ENCODE assay signal across 9 cellular contexts in genomic region chr18:62329676-62330454, GRCh38. TPM values are rescaled to one million over a fixed set of nuclear protein-coding genes. Genes with fewer than 3 reads are reported as not detected.
A peak's percentile ranks its signal among the peaks of the same experiment; 100 is the strongest.
DNase-seq lines count a peak whose midpoint lies in the region; ATAC-seq and TF ChIP-seq lines count a peak whose summit lies in the region.
"Had no signal": no experiment of that assay in that cellular context is flagged by ENCODE, and none has a peak within 500 bp of the region (broad histone marks: within the 10 kb centered on the region; RNA-seq: fewer than 3 reads in every experiment).

No MANE protein-coding gene starts in this region.

- H3K9me3 ChIP-seq in uterus: no peaks in the 10 kb centered on the region

- H3K4me3 Mint-ChIP-seq in HFFc6: peak overlapping the region; percentile 13; the same call in 1 of the 2 replicates
- no peak overlapping the region for H3K4me3 Mint-ChIP-seq in activated naive CD4-positive, alpha-beta T cell treated with anti-CD3 and anti-CD28 coated beads for 36 hours

- ATAC-seq in GM19328 (IDR thresholded peaks at IDR 0.05; ENCODE audit: unreplicated experiment): no peak

- peaks cover 30% of the 10 kb centered on the region for H3K4me1 Mint-ChIP-seq in HFFc6 (ENCODE audit: low read depth)
- H3K4me1 Mint-ChIP-seq in activated naive CD4-positive, alpha-beta T cell treated with anti-CD3 and anti-CD28 coated beads for 36 hours (ENCODE audit: low read depth): peaks cover 19% of the 10 kb centered on the region

- peaks cover 54% of the 10 kb centered on the region for H3K27me3 Mint-ChIP-seq in HFFc6 (ENCODE audit: insufficient read depth)
- H3K27me3 Mint-ChIP-seq in activated naive CD4-positive, alpha-beta T cell treated with anti-CD3 and anti-CD28 coated beads for 36 hours (ENCODE audit: low read depth): peaks cover 59% of the 10 kb centered on the region

- no peak for TF ChIP-seq POLR2A in uterus (IDR thresholded peaks at IDR 0.05)

- intact Hi-C loops in activated naive CD4-positive, alpha-beta T cell treated with anti-CD3 and anti-CD28 coated beads for 36 hours (cut with micrococcal nuclease): loop anchor here (10.0 kb wide), 2 partner anchors 385 to 625 kb away; partner anchors contain the start of gene PHLPP1
- intact Hi-C loops in uterus (cut with DNase I; ENCODE audit: low total_unique reads): no loop called here

- H3K36me3 Mint-ChIP-seq in HFFc6 (ENCODE audit: low read depth): no peaks in the 10 kb centered on the region
- no peaks in the 10 kb centered on the region for H3K36me3 Mint-ChIP-seq in activated naive CD4-positive, alpha-beta T cell treated with anti-CD3 and anti-CD28 coated beads for 36 hours (ENCODE audit: low read depth)

- DNase-seq in AG08395 (ENCODE audit: low spot score): peak; percentile 61
- peak; percentile 79 for DNase-seq in HFFc6
- peak; percentile 52 for DNase-seq in activated naive CD4-positive, alpha-beta T cell treated with anti-CD3 and anti-CD28 coated beads for 36 hours
- peak; percentile 30 for DNase-seq in iris pigment epithelial cell (ENCODE audit: low read depth)
- DNase-seq in NCI-H2196 (lab: John Stamatoyannopoulos, UW; ENCODE audit: unreplicated experiment): no peak
- no peak for DNase-seq in uterus
- DNase-seq in GM10266 (ENCODE audit: extremely low spot score): no peak

- H3K36me3 ChIP-seq in uterus: no peaks in the 10 kb centered on the region
- H3K36me3 ChIP-seq: SJSA1 had no signal

- CTCF ChIA-PET in activated naive CD4-positive, alpha-beta T cell treated with anti-CD3 and anti-CD28 coated beads for 36 hours (lab: Charles Lee): interaction anchor here (0.8 to 1.5 kb wide), 6 partner anchors 20 to 254 kb away, joined by 3 to 5 read pairs (median 4); no protein-coding TSS in a partner anchor

- peaks cover 0 to 9% of the 10 kb centered on the region in 2 donors for H3K4me1 ChIP-seq in uterus

- no peaks in the 10 kb centered on the region for H3K9me3 Mint-ChIP-seq in HFFc6
- no peaks in the 10 kb centered on the region for H3K9me3 Mint-ChIP-seq in activated naive CD4-positive, alpha-beta T cell treated with anti-CD3 and anti-CD28 coated beads for 36 hours

- H3K27ac ChIP-seq in uterus: no peak overlapping the region
- H3K27ac ChIP-seq: SJSA1 had no signal

- no peak overlapping the region for H3K4me3 ChIP-seq in uterus
- H3K4me3 ChIP-seq: SJSA1 had no signal

- TF ChIP-seq CTCF in HFFc6 (IDR thresholded peaks at IDR 0.05): no peak
- no peak for TF ChIP-seq CTCF in uterus (IDR thresholded peaks at IDR 0.05)
- TF ChIP-seq CTCF in GM10266 (IDR thresholded peaks at IDR 0.05; ENCODE audit: control insufficient read depth, insufficient read depth, low read depth, missing control alignments): no peak

- no peak overlapping the region for H3K27ac Mint-ChIP-seq in HFFc6
- no peak overlapping the region for H3K27ac Mint-ChIP-seq in activated naive CD4-positive, alpha-beta T cell treated with anti-CD3 and anti-CD28 coated beads for 36 hours

- H3K27me3 ChIP-seq in uterus: peaks cover 11 to 29% of the 10 kb centered on the region in 2 donors

RNA-seq across cellular contexts. Expression of gene TNFRSF11A, which starts 4.8 kb away (rescaled TPM):
- under 1 TPM in 1 of 6 experiments, not detected in 5; 0.05 TPM for total RNA-seq in HFFc6 (2021; fragmentation: NEBNext Ultra II Directional; extraction: Animal tissue kit (Norgen Biotek cat#: 25700))
- 1 to 10 TPM; 3.1 to 3.5 TPM for total RNA-seq in activated naive CD4-positive, alpha-beta T cell treated with anti-CD3 and anti-CD28 coated beads for 36 hours
- 1 to 10 TPM in 3 of 4 donors, under 1 TPM in 1; 0.26 to 7.4 (median 5.1) TPM for total RNA-seq in uterus
- total RNA-seq: SJSA1 had no signal

Comparison
In these comparisons a context has a peak if more than half of its experiments do, and no peak if none do; other contexts are left out.
1. DNase-seq: peak in AG08395 (single experiment), HFFc6 (single experiment), activated naive CD4-positive, alpha-beta T cell treated with anti-CD3 and anti-CD28 coated beads for 36 hours (single experiment) and iris pigment epithelial cell (single experiment); none in NCI-H2196 (single experiment), uterus (0 of 2) and GM10266 (single experiment).